Comparison of ENCODE assay signal across 1 cellular context in the genomic region with DNA sequence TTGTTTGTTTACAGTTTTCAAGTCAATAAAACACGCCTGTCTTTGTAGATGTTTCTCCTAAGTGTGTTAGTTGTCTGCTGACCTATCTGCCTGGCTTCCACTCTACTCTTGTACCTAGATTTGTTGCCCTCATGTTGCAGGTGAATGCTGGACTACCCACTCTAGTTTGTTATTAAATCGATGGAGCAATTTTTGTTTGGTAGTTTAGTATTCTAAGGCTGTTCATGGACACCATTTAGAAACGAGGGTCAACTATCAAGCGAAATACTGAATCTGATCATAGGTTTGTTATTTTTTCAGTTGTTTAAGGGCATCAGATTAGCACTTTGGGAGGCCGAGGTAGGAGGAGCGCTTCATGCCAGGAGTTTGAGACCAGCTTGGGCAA.
TF ChIP-seq lines count a peak whose summit lies in the region.

No MANE protein-coding gene starts in this region.

TF ChIP-seq in A549, 52 proteins besides CTCF, POLR2A, EP300 and RAD21 (continued from another document):
- peak; percentile 6; the same call in 1 of the 2 replicates for TF ChIP-seq GATA3 (IDR thresholded peaks at IDR 0.05; ENCODE audit: borderline replicate concordance)
- 0 out of 2 replicates have a peak, but pooled peaks have one; percentile 42 for TF ChIP-seq ZSCAN20 (CRISPR knock-in tag; IDR thresholded peaks at IDR 0.05)
- no peak for TF ChIP-seq HOXB5 (CRISPR knock-in tag; IDR thresholded peaks at IDR 0.05)
- TF ChIP-seq FOSB (CRISPR knock-in tag; IDR thresholded peaks at IDR 0.05): peak; percentile 45; the same call in 1 of the 2 replicates
- 0 out of 2 replicates have a peak, but pooled peaks have one; percentile 22 for TF ChIP-seq TP53 (CRISPR knock-in tag; IDR thresholded peaks at IDR 0.05)
- no peak for TF ChIP-seq NR3C1 (IDR thresholded peaks at IDR 0.05)
